ENCODE assay signal across 1 cellular context in genomic region chr1:10063878-10064277, GRCh38.
TF ChIP-seq lines count a peak whose summit lies in the region.

No MANE protein-coding gene starts in this region.

TF ChIP-seq in H1, 55 proteins besides CTCF, POLR2A, EP300 and RAD21:
- TF ChIP-seq KDM1A (IDR thresholded peaks at IDR 0.05; ENCODE audit: borderline replicate concordance, low read length): no peak
- TF ChIP-seq POLR2AphosphoS5 (IDR thresholded peaks at IDR 0.05; ENCODE audit: low read depth, low read length): no peak
- no peak for TF ChIP-seq CBX5 (IDR thresholded peaks at IDR 0.05; ENCODE audit: low read depth, low read length)
- no peak for TF ChIP-seq PHF8 (conservative IDR thresholded peaks at IDR 0.05; ENCODE audit: low read depth, low read length)
- TF ChIP-seq CEBPB (IDR thresholded peaks at IDR 0.05; ENCODE audit: low read depth, low read length): no peak
- TF ChIP-seq CHD2 (IDR thresholded peaks at IDR 0.05; ENCODE audit: low read length): no peak
- TF ChIP-seq CHD7 (IDR thresholded peaks at IDR 0.05; ENCODE audit: insufficient replicate concordance, low read length): no peak
- TF ChIP-seq, protein P1, sequence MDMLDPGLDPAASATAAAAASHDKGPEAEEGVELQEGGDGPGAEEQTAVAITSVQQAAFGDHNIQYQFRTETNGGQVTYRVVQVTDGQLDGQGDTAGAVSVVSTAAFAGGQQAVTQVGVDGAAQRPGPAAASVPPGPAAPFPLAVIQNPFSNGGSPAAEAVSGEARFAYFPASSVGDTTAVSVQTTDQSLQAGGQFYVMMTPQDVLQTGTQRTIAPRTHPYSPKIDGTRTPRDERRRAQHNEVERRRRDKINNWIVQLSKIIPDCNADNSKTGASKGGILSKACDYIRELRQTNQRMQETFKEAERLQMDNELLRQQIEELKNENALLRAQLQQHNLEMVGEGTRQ (IDR thresholded peaks at IDR 0.05; ENCODE audit: low read length): no peak
- no peak for TF ChIP-seq KDM4A (IDR thresholded peaks at IDR 0.05; ENCODE audit: low read depth, low read length, severe bottlenecking)
- TF ChIP-seq SP2 (IDR thresholded peaks at IDR 0.05; ENCODE audit: low read length): no peak
- TF ChIP-seq TBP (IDR thresholded peaks at IDR 0.05; ENCODE audit: low read depth, low read length): no peak
- TF ChIP-seq BACH1 (IDR thresholded peaks at IDR 0.05; ENCODE audit: low read length): no peak
- TF ChIP-seq RNF2 (IDR thresholded peaks at IDR 0.05; ENCODE audit: borderline replicate concordance, low read depth, low read length, missing control alignments, poor library complexity, severe bottlenecking): no peak
- TF ChIP-seq, protein P2, sequence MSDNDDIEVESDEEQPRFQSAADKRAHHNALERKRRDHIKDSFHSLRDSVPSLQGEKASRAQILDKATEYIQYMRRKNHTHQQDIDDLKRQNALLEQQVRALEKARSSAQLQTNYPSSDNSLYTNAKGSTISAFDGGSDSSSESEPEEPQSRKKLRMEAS (IDR thresholded peaks at IDR 0.05): no peak
